In genomic region chr1:221794079-221794670, GRCh38 we compare ENCODE assay signal across 9 cellular contexts. TPM values are rescaled to one million over a fixed set of nuclear protein-coding genes. Genes with fewer than 3 reads are reported as not detected.
DNase-seq lines count a peak whose midpoint lies in the region; ATAC-seq and TF ChIP-seq lines count a peak whose summit lies in the region.
"Had no signal": no experiment of that assay in that cellular context is flagged by ENCODE, and none has a peak within 500 bp of the region (broad histone marks: within the 10 kb centered on the region; RNA-seq: fewer than 3 reads in every experiment).

No MANE protein-coding gene starts in this region.

- H4K20me1 ChIP-seq in OCI-LY7 (ENCODE audit: insufficient read depth, low read length), result no peaks in the 10 kb centered on the region
- no peaks in the 10 kb centered on the region for H4K20me1 ChIP-seq in neural progenitor cell (ENCODE audit: low read depth)

- no peaks in the 10 kb centered on the region for H3K27me3 Mint-ChIP-seq in activated naive CD8-positive, alpha-beta T cell treated with anti-CD3 and anti-CD28 coated beads for 36 hours
- H3K27me3 Mint-ChIP-seq in neural progenitor cell (ENCODE audit: insufficient read depth, low read depth), result no peaks in the 10 kb centered on the region

- WGBS in esophagus muscularis mucosa, result 68% methylated on average over 2 of the region's 2 CpGs

- H3K9me3 ChIP-seq in esophagus muscularis mucosa (no peaks in the 10 kb centered on the region), OCI-LY7 (ENCODE audit: low read length) (no peaks in the 10 kb centered on the region), neural progenitor cell (ENCODE audit: low read depth) (no peaks in the 10 kb centered on the region)

- DNase-seq in CD1c-positive myeloid dendritic cell (ENCODE audit: extremely low spot score) (peak; percentile 39), esophagus muscularis mucosa (ENCODE audit: extremely low spot score) (no peak), OCI-LY7 (ENCODE audit: low spot score) (no peak), amygdala (lab: John Stamatoyannopoulos, UW) (no peak), neural progenitor cell (ENCODE audit: low spot score) (no peak)
- DNase-seq in activated naive CD8-positive, alpha-beta T cell treated with anti-CD3 and anti-CD28 coated beads for 36 hours, result peak; percentile 42
- DNase-seq: GOT3 had no signal

- no peak for TF ChIP-seq POLR2A in esophagus muscularis mucosa (IDR thresholded peaks at IDR 0.05; ENCODE audit: low read depth)

- H3K9me3 Mint-ChIP-seq in activated naive CD8-positive, alpha-beta T cell treated with anti-CD3 and anti-CD28 coated beads for 36 hours, result peaks cover 10% of the 10 kb centered on the region
- no peaks in the 10 kb centered on the region for H3K9me3 Mint-ChIP-seq in neural progenitor cell

- CTCF ChIA-PET in OCI-LY7 (lab: Charles Lee; ENCODE audit: unreplicated experiment), result no interaction called here

- H3K4me1 Mint-ChIP-seq in activated naive CD8-positive, alpha-beta T cell treated with anti-CD3 and anti-CD28 coated beads for 36 hours, result peaks cover 42% of the 10 kb centered on the region
- H3K4me1 Mint-ChIP-seq in neural progenitor cell, result peaks cover 2% of the 10 kb centered on the region

- H2AFZ ChIP-seq in OCI-LY7 (ENCODE audit: low read length), result no peak overlapping the region
- H2AFZ ChIP-seq in neural progenitor cell (replicated peaks), result no peak overlapping the region

- no peaks in the 10 kb centered on the region for H3K79me2 ChIP-seq in OCI-LY7 (ENCODE audit: insufficient read depth, low read depth, low read length)
- H3K79me2 ChIP-seq in neural progenitor cell (ENCODE audit: low read depth), result no peaks in the 10 kb centered on the region

- POLR2A ChIA-PET in OCI-LY7 (lab: Charles Lee), result interaction anchor here (0.7 to 1.4 kb wide), 3 partner anchors 11 to 23 kb away, joined by 3 read pairs; no protein-coding TSS in a partner anchor

- ATAC-seq in GM19023 (IDR thresholded peaks at IDR 0.05; ENCODE audit: unreplicated experiment), result peak; percentile 61
- ATAC-seq in HG03095 (IDR thresholded peaks at IDR 0.05; ENCODE audit: unreplicated experiment), result peak; percentile 45

- no peak for TF ChIP-seq CTCF in esophagus muscularis mucosa (IDR thresholded peaks at IDR 0.05)
- no peak for TF ChIP-seq CTCF in OCI-LY7 (conservative IDR thresholded peaks at IDR 0.05; ENCODE audit: low read length)
- no peak for TF ChIP-seq CTCF in neural progenitor cell (IDR thresholded peaks at IDR 0.05)

- peaks cover 6% of the 10 kb centered on the region for H3K36me3 Mint-ChIP-seq in activated naive CD8-positive, alpha-beta T cell treated with anti-CD3 and anti-CD28 coated beads for 36 hours
- H3K36me3 Mint-ChIP-seq in neural progenitor cell, result no peaks in the 10 kb centered on the region

- H3K27ac ChIP-seq in esophagus muscularis mucosa (replicated peaks in 1 of 4) (no peak overlapping the region), OCI-LY7 (ENCODE audit: low read depth, low read length, poor library complexity, severe bottlenecking) (no peak overlapping the region), neural progenitor cell (no peak overlapping the region)

- peak overlapping the region; percentile 84 for H3K27ac Mint-ChIP-seq in activated naive CD8-positive, alpha-beta T cell treated with anti-CD3 and anti-CD28 coated beads for 36 hours
- H3K27ac Mint-ChIP-seq in neural progenitor cell, result no peak overlapping the region

- H3K4me3 ChIP-seq in esophagus muscularis mucosa (no peak overlapping the region), OCI-LY7 (ENCODE audit: low read depth, low read length, poor library complexity, severe bottlenecking) (no peak overlapping the region), neural progenitor cell (no peak overlapping the region)

- no peaks in the 10 kb centered on the region for H3K9me2 ChIP-seq in OCI-LY7 (ENCODE audit: insufficient read depth, low read length)

- H3K27me3 ChIP-seq in esophagus muscularis mucosa (no peaks in the 10 kb centered on the region), neural progenitor cell (no peaks in the 10 kb centered on the region)

- no peak overlapping the region for H3K9ac ChIP-seq in neural progenitor cell

- peak overlapping the region; percentile 19 for H3K4me3 Mint-ChIP-seq in activated naive CD8-positive, alpha-beta T cell treated with anti-CD3 and anti-CD28 coated beads for 36 hours
- H3K4me3 Mint-ChIP-seq in neural progenitor cell, result no peak overlapping the region

- BruUV-seq in OCI-LY7 (replicated peaks; lab: Mats Ljungman, UMichigan), result no TSS peak

- intact Hi-C loops in esophagus muscularis mucosa (cut with DNase I) (no loop called here), OCI-LY7 (cut with micrococcal nuclease; ENCODE audit: unreplicated experiment) (no loop called here)

- H3K4me2 ChIP-seq in OCI-LY7 (ENCODE audit: low read length), result no peak overlapping the region
- H3K4me2 ChIP-seq in neural progenitor cell, result no peak overlapping the region

- H3K4me1 ChIP-seq in esophagus muscularis mucosa (no peaks in the 10 kb centered on the region), OCI-LY7 (ENCODE audit: insufficient read depth, low read length, poor library complexity, severe bottlenecking) (no peaks in the 10 kb centered on the region), neural progenitor cell (no peaks in the 10 kb centered on the region)

- no peak for TF ChIP-seq EP300 in esophagus muscularis mucosa (IDR thresholded peaks at IDR 0.05)

- H3F3A ChIP-seq in neural progenitor cell (ENCODE audit: low read depth), result no peaks in the 10 kb centered on the region

- H3K36me3 ChIP-seq in esophagus muscularis mucosa (no peaks in the 10 kb centered on the region), OCI-LY7 (ENCODE audit: insufficient read depth, low read length) (no peaks in the 10 kb centered on the region), neural progenitor cell (no peaks in the 10 kb centered on the region)

RNA-seq across cellular contexts. Expression of gene DUSP10, which starts 52.3 kb away (rescaled TPM):
- total RNA-seq in activated naive CD8-positive, alpha-beta T cell treated with anti-CD3 and anti-CD28 coated beads for 36 hours, result 10 to 100 TPM; 32.7 to 33.0 TPM
- total RNA-seq in esophagus muscularis mucosa (10 to 100 TPM in 2 of 4 donors, 1 to 10 TPM in 2; 5.5 to 13.1 (median 8.6) TPM), OCI-LY7 (2022) (2.6 and 3.7 TPM in 2 replicates), neural progenitor cell (ENCODE audit: low replicate concordance) (2.4 and 2.6 TPM in 2 replicates)
- total RNA-seq in OCI-LY7 (2014; rRNA removed; shearing (Covaris generic)), result 2.0 and 4.4 TPM in 2 replicates

Comparison
In these comparisons a context has a peak if more than half of its experiments do, and no peak if none do; other contexts are left out.
1. DNase-seq: peak in CD1c-positive myeloid dendritic cell (single experiment) and activated naive CD8-positive, alpha-beta T cell treated with anti-CD3 and anti-CD28 coated beads for 36 hours (single experiment); none in esophagus muscularis mucosa (single experiment), OCI-LY7 (single experiment), amygdala (0 of 56) and neural progenitor cell (single experiment).